In the genomic region with DNA sequence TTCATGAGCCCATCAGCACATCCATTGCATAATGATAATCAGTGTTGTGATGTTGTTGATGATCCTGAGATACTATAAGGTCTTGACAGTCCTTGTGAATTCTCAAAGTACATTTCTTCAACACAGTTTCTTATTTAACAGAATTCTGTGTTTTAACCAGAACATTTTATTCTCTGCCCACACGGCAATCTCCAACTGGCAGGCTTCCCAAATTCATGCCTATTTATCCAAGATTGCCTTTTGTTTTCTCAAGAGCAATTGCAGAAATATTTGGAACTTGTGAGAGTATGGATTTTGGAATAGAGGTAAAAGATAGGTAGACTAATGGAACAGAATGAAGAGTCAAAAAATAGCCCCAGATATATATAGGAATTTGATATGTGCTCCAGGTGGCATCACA, we compare ENCODE assay signal across 28 cellular contexts.
"Had no signal": no experiment of that assay in that cellular context is flagged by ENCODE, and none has a peak within 500 bp of the region (broad histone marks: within the 10 kb centered on the region; RNA-seq: fewer than 3 reads in every experiment).

No MANE protein-coding gene starts in this region.

- H3K9me3 ChIP-seq: esophagus squamous epithelium, gastroesophageal sphincter, heart left ventricle, left lung, mucosa of descending colon, right lobe of liver, tibial artery had no signal

- H3K4me2 ChIP-seq: hepatocyte, neural progenitor cell, smooth muscle cell had no signal

- DNase-seq: cerebellar nuclear complex; effector memory CD4-positive, alpha-beta T cell; erythroblast; esophagus squamous epithelium; foreskin keratinocyte; heart left ventricle; left cardiac atrium; left lung; mesenchymal stem cell; mucosa of descending colon; naive thymus-derived CD4-positive, alpha-beta T cell; right lobe of liver; stimulated activated CD4-positive, alpha-beta T cell treated with anti-CD3 and anti-CD28 coated beads, Interleukin-12 subunit alpha, Interleukin-12 subunit beta, amount 100 ng/mL, for 4 hours; stimulated activated CD4-positive, alpha-beta T cell treated with anti-CD3 and anti-CD28 coated beads, Interleukin-1b, Interleukin-23, amount 100 ng/mL, for 48 hours; stimulated activated CD4-positive, alpha-beta T cell treated with anti-CD3 and anti-CD28 coated beads, Interleukin-4, amount 100 ng/mL, for 1 hour; stimulated activated CD8-positive, alpha-beta memory T cell treated with anti-CD3 and anti-CD28 coated beads, Interleukin-4, amount 100 ng/mL, for 48 hours; stimulated activated naive CD4-positive, alpha-beta T cell; stimulated activated naive CD8-positive, alpha-beta T cell treated with anti-CD3 and anti-CD28 coated beads, Interleukin-15, amount 100 ng/mL, for 72 hours; tibial artery had no signal

- H3K9ac ChIP-seq: neural progenitor cell, parathyroid adenoma had no signal

- H3K27ac ChIP-seq: esophagus squamous epithelium, foreskin keratinocyte, gastroesophageal sphincter, heart left ventricle, hepatocyte, left lung, neural progenitor cell, parathyroid adenoma, right lobe of liver, tibial artery had no signal

- H3K4me3 ChIP-seq: esophagus squamous epithelium, gastroesophageal sphincter, heart left ventricle, hepatocyte, left lung, mucosa of descending colon, neural progenitor cell, right lobe of liver, smooth muscle cell, tibial artery had no signal

- H2AFZ ChIP-seq: hepatocyte, neural progenitor cell, parathyroid adenoma had no signal

- H3K4me1 Mint-ChIP-seq: nephron; stimulated activated naive CD8-positive, alpha-beta T cell treated with anti-CD3 and anti-CD28 coated beads, Interleukin-15, amount 100 ng/mL, for 72 hours had no signal

- H3K36me3 ChIP-seq: esophagus squamous epithelium, gastroesophageal sphincter, left lung, neural progenitor cell, right lobe of liver had no signal

- H3K27me3 Mint-ChIP-seq: progenitor cell of endocrine pancreas, type B pancreatic cell had no signal

- H3K27ac Mint-ChIP-seq: mesothelial cell of epicardium; naive thymus-derived CD4-positive, alpha-beta T cell; nephron; neural progenitor cell; progenitor cell of endocrine pancreas; stimulated activated naive CD8-positive, alpha-beta T cell treated with anti-CD3 and anti-CD28 coated beads, Interleukin-15, amount 100 ng/mL, for 72 hours; type B pancreatic cell had no signal

- H3K36me3 Mint-ChIP-seq: mesothelial cell of epicardium; naive thymus-derived CD4-positive, alpha-beta T cell; neural progenitor cell had no signal

- H3K4me1 ChIP-seq: gastroesophageal sphincter, left lung, parathyroid adenoma, right lobe of liver had no signal

- H3K9me3 Mint-ChIP-seq: mesothelial cell of epicardium; naive thymus-derived CD4-positive, alpha-beta T cell; nephron; neural progenitor cell; stimulated activated naive CD8-positive, alpha-beta T cell treated with anti-CD3 and anti-CD28 coated beads, Interleukin-15, amount 100 ng/mL, for 72 hours had no signal

- H3K4me3 Mint-ChIP-seq: mesothelial cell of epicardium; naive thymus-derived CD4-positive, alpha-beta T cell; nephron; neural progenitor cell; stimulated activated naive CD8-positive, alpha-beta T cell treated with anti-CD3 and anti-CD28 coated beads, Interleukin-15, amount 100 ng/mL, for 72 hours; type B pancreatic cell had no signal

- H3K27me3 ChIP-seq: foreskin keratinocyte, gastroesophageal sphincter, heart left ventricle, hepatocyte, left lung, neural progenitor cell, right lobe of liver, tibial artery had no signal

- H3K79me2 ChIP-seq: hepatocyte, parathyroid adenoma had no signal
